Comparison of ENCODE assay signal across 8 cellular contexts in the genomic region with DNA sequence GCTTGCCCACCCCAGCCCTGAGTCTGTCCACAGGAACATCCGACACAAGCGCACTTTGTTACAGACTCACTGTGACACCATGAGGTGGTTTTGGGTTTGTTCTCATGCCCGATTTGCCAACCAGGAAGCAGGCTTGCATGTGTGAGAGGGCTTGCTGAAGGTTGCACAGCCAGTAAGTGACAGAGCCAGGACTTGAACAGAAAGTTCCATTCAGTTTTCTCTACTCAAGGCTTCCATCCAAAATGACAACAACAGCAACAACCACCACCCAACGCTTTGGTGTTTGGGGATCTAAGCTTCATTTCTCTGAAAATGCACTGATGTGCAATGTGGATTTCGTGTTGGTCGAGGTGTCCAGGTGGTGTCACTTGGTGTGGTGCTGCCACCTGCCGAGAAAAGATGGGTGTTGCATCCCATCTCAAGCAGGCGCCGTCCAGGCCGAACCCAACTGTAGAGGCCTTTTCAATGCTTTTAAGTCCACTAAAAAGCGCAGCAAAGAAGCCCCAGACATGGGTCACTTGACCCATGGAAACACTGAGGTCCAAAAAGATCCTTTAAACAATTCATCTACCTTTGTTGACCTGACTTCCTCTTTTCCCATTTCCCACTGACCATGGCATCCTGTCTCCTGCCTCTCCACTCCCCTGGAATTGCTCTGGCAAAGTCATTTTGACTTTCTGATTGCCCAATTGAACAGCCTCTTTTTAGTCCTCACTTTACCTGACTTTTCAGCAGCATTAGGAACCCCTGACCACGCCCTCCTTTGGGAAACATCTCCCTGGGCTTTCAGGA. TPM values are rescaled to one million over a fixed set of nuclear protein-coding genes. Genes with fewer than 3 reads are reported as not detected.
DNase-seq lines count a peak whose midpoint lies in the region; ATAC-seq lines count a peak whose summit lies in the region.

No MANE protein-coding gene starts in this region.

- DNase-seq in DMS153 treated with DMSO at 0.1 percent for 48 hours (lab: John Stamatoyannopoulos, UW; ENCODE audit: unreplicated experiment) (peak; percentile 93), NCI-H510A (lab: John Stamatoyannopoulos, UW) (peak; percentile 42), dermis blood vessel endothelial cell (peak; percentile 80), lung microvascular endothelial cell (ENCODE audit: low read depth in 2 of 2) (peak; percentile 63 to 75)
- DNase-seq in activated CD4-positive, alpha-beta T cell treated with anti-CD3 and anti-CD28 coated beads, Interleukin-2, amount 50 U/mL, for 24 hours (ENCODE audit: low read depth in 1 of 2, low spot score in 1 of 2): peak; percentile 53 to 73
- DNase-seq in stimulated activated CD8-positive, alpha-beta memory T cell treated with anti-CD3 and anti-CD28 coated beads, Interleukin-15, amount 100 ng/mL, for 4 hours (ENCODE audit: low read depth in 2 of 2): peak; percentile 46 to 58

- peak; percentile 49 for ATAC-seq in HG02610 (IDR thresholded peaks at IDR 0.05; ENCODE audit: unreplicated experiment)
- no peak for ATAC-seq in HG02840 (IDR thresholded peaks at IDR 0.05; ENCODE audit: low FRiP score, unreplicated experiment)

RNA-seq across cellular contexts. Expression of a gene that starts 12.2 kb away (rescaled TPM):
- total RNA-seq in dermis blood vessel endothelial cell (3.9 and 8.0 TPM in 2 replicates), lung microvascular endothelial cell (3.9 and 4.4 TPM in 2 replicates)

Comparison
In these comparisons a context has a peak if more than half of its experiments do, and no peak if none do; other contexts are left out.
1. DNase-seq: peak in every context shown above with its lines; median percentile 93 in DMS153 treated with DMSO at 0.1 percent for 48 hours; 80 in dermis blood vessel endothelial cell; 69 in lung microvascular endothelial cell; 63 in activated CD4-positive, alpha-beta T cell treated with anti-CD3 and anti-CD28 coated beads, Interleukin-2, amount 50 U/mL, for 24 hours; 52 in stimulated activated CD8-positive, alpha-beta memory T cell treated with anti-CD3 and anti-CD28 coated beads, Interleukin-15, amount 100 ng/mL, for 4 hours; 42 in NCI-H510A.